In genomic region chr3:196942915-196943277, GRCh38 we compare ENCODE assay signal across 8 cellular contexts. TPM values are rescaled to one million over a fixed set of nuclear protein-coding genes. Genes with fewer than 3 reads are reported as not detected.
DNase-seq lines count a peak whose midpoint lies in the region; FAIRE-seq and TF ChIP-seq lines count a peak whose summit lies in the region.

No MANE protein-coding gene starts in this region.

- no peak overlapping the region for H2AK5ac ChIP-seq in mesenchymal stem cell (ENCODE audit: low read length, severe bottlenecking)

- peak overlapping the region; percentile 92 for H4K91ac ChIP-seq in mesenchymal stem cell (ENCODE audit: low read length)

- peak overlapping the region in 1 of 2 experiments; percentile 76 for H3K18ac ChIP-seq in mesenchymal stem cell (ENCODE audit: low read depth in 1 of 2, low read length in 2 of 2)

- no peak overlapping the region for H2BK15ac ChIP-seq in mesenchymal stem cell (ENCODE audit: low read depth, poor library complexity, severe bottlenecking)

- no peak for TF ChIP-seq POLR2A in GM12891 (IDR thresholded peaks at IDR 0.05; ENCODE audit: low read depth, low read length)

- peak overlapping the region; percentile 87 for H2AFZ ChIP-seq in mesenchymal stem cell (ENCODE audit: low read depth, low read length)

- no peak for FAIRE-seq in GM12891 (lab: Jason Lieb, UNC)

- H3K27me3 ChIP-seq in NT2/D1 (ENCODE audit: insufficient read depth, insufficient read length) (no peaks in the 10 kb centered on the region), mesenchymal stem cell (ENCODE audit: control insufficient read depth in 1 of 2, insufficient read depth in 1 of 2, low read length in 2 of 2) (no peaks in the 10 kb centered on the region), tibial artery (no peaks in the 10 kb centered on the region)

- DNase-seq in GM12864 (ENCODE audit: low read depth) (no peak), HFFc6 (no peak), NT2/D1 (ENCODE audit: low read depth, low spot score) (no peak), mesenchymal stem cell (peak; percentile 27), tibial artery (no peak), GM12891 (ENCODE audit: insufficient read length, low spot score) (no peak)
- no peak for DNase-seq in stimulated activated CD4-positive, alpha-beta T cell treated with anti-CD3 and anti-CD28 coated beads, Interleukin-12 subunit alpha, Interleukin-12 subunit beta, amount 100 ng/mL, for 4 hours

- peak overlapping the region; percentile 95 for H3K4me2 ChIP-seq in mesenchymal stem cell (ENCODE audit: low read length, poor library complexity, severe bottlenecking)

- H3K4me1 ChIP-seq in NT2/D1 (ENCODE audit: insufficient read depth, insufficient read length) (peaks cover 12% of the 10 kb centered on the region), mesenchymal stem cell (ENCODE audit: control insufficient read depth, insufficient read depth, low read depth, low read length) (peaks cover 11% of the 10 kb centered on the region), tibial artery (peaks cover 0 to 34% (median 27%) of the 10 kb centered on the region in 4 donors)

- H3K27ac ChIP-seq in cingulate gyrus (ENCODE audit: low read depth, low read length) (peak overlapping the region; percentile 60), mesenchymal stem cell (ENCODE audit: low read length, poor library complexity, severe bottlenecking) (peak overlapping the region; percentile 19), tibial artery (peak overlapping the region; percentile 85 to 92)

- peak overlapping the region; percentile 81 to 93 for H3K4ac ChIP-seq in mesenchymal stem cell (ENCODE audit: low read depth in 1 of 2, low read length in 2 of 2)

- H3K14ac ChIP-seq in mesenchymal stem cell (ENCODE audit: low read length in 2 of 2): no peak overlapping the region

- peak overlapping the region; percentile 94 for H3K4me3 ChIP-seq in GM12864 (ENCODE audit: low read depth, low read length)
- H3K4me3 ChIP-seq in NT2/D1 (ENCODE audit: insufficient read length, low read depth): peak overlapping the region; percentile 99
- peak overlapping the region; percentile 99 to 100 for H3K4me3 ChIP-seq in mesenchymal stem cell (ENCODE audit: insufficient read depth in 1 of 2, low read depth in 1 of 2, low read length in 2 of 2)
- H3K4me3 ChIP-seq in tibial artery: peak overlapping the region; percentile 70 to 94

- peaks cover 8% of the 10 kb centered on the region for H3K79me1 ChIP-seq in mesenchymal stem cell (replicated peaks; ENCODE audit: low read length, poor library complexity, severe bottlenecking)

- H3K23ac ChIP-seq in mesenchymal stem cell (ENCODE audit: low read length in 2 of 2): peak overlapping the region in 1 of 2 experiments; percentile 79

- peaks cover 27% of the 10 kb centered on the region for H3K36me3 Mint-ChIP-seq in HFFc6 (ENCODE audit: low read depth)

- H3K9me3 ChIP-seq in NT2/D1 (ENCODE audit: insufficient read depth, low read length) (no peaks in the 10 kb centered on the region), mesenchymal stem cell (ENCODE audit: control insufficient read depth, low read length) (no peaks in the 10 kb centered on the region), tibial artery (no peaks in the 10 kb centered on the region)

- WGBS in mesenchymal stem cell: under 1% methylated on average over 25 of the region's 25 CpGs

- H3K9me3 Mint-ChIP-seq in HFFc6: peaks cover 3% of the 10 kb centered on the region; the same call in 1 of the 2 replicates

- peak overlapping the region; percentile 87 for H3K27ac Mint-ChIP-seq in HFFc6

- H3K4me3 Mint-ChIP-seq in HFFc6: peak overlapping the region; percentile 97

- intact Hi-C loops in tibial artery (cut with DNase I; ENCODE audit: low total_unique reads): loop anchor here (2.0 to 5.0 kb wide), 2 partner anchors 26 to 76 kb away; partner anchors contain the start of genes PIGZ and SENP5

- peaks cover 14% of the 10 kb centered on the region for H3K27me3 Mint-ChIP-seq in HFFc6 (ENCODE audit: insufficient read depth)

- TF ChIP-seq CTCF in GM12864 (IDR thresholded peaks at IDR 0.05; ENCODE audit: low read depth, low read length, missing control alignments) (no peak), HFFc6 (IDR thresholded peaks at IDR 0.05) (no peak), tibial artery (IDR thresholded peaks at IDR 0.05) (no peak)

- H3K36me3 ChIP-seq in NT2/D1 (ENCODE audit: insufficient read depth, insufficient read length, low read length) (peaks cover 39% of the 10 kb centered on the region), mesenchymal stem cell (ENCODE audit: control insufficient read depth in 1 of 2, insufficient read depth in 2 of 2, low read depth in 1 of 2, low read length in 2 of 2) (peaks cover 25 to 32% of the 10 kb centered on the region in 2 experiments), tibial artery (peaks cover 3 to 37% (median 12%) of the 10 kb centered on the region in 3 donors)

- H2BK12ac ChIP-seq in mesenchymal stem cell (ENCODE audit: low read length in 2 of 2): no peak overlapping the region

- H3K4me1 Mint-ChIP-seq in HFFc6 (ENCODE audit: low read depth): peaks cover 54% of the 10 kb centered on the region

- peak overlapping the region; percentile 93 for H3K9ac ChIP-seq in NT2/D1 (ENCODE audit: insufficient read length, low read depth)
- peak overlapping the region; percentile 99 for H3K9ac ChIP-seq in mesenchymal stem cell (ENCODE audit: low read length)

- no peak overlapping the region for H2BK120ac ChIP-seq in mesenchymal stem cell (ENCODE audit: low read depth, low read length)

- peak overlapping the region; percentile 100 for H4K8ac ChIP-seq in mesenchymal stem cell (ENCODE audit: low read length)

- H2BK5ac ChIP-seq in mesenchymal stem cell (ENCODE audit: low read depth, low read length, poor library complexity, severe bottlenecking): no peak overlapping the region

TF ChIP-seq in GM12891, 5 proteins besides CTCF, POLR2A, EP300 and RAD21:
- TF ChIP-seq SPI1 (IDR thresholded peaks at IDR 0.05; ENCODE audit: low read depth, low read length) (no peak), PAX5 (IDR thresholded peaks at IDR 0.05; ENCODE audit: insufficient read depth, low read length, severe bottlenecking) (no peak), POLR2AphosphoS5 (IDR thresholded peaks at IDR 0.05; ENCODE audit: low read depth, low read length) (no peak), TAF1 (IDR thresholded peaks at IDR 0.05; ENCODE audit: low read depth, low read length) (no peak), POU2F2 (IDR thresholded peaks at IDR 0.05; ENCODE audit: low read depth, low read length) (no peak)

RNA-seq across cellular contexts. Expression of gene NCBP2, which starts 0.6 kb away (rescaled TPM):
- 10 to 100 TPM; 73.6 to 82.2 (median 76.3) TPM for total RNA-seq in HFFc6 (2021; fragmentation: NEBNext Ultra II Directional; extraction: Animal tissue kit (Norgen Biotek cat#: 25700))
- 66.7 TPM for polyA plus RNA-seq in mesenchymal stem cell (2013, experiment 1 of 2)
- 67.4 TPM for polyA plus RNA-seq in mesenchymal stem cell (2013, experiment 2 of 2)
- polyA plus RNA-seq in GM12891 (2012; ENCODE audit: low read depth, missing spikeins): 83.3 TPM

RNA-seq across cellular contexts. Expression of gene PIGZ, which starts 25.7 kb away (rescaled TPM):
- 1 to 10 TPM; 2.9 to 4.3 (median 3.7) TPM for total RNA-seq in HFFc6 (2021; fragmentation: NEBNext Ultra II Directional; extraction: Animal tissue kit (Norgen Biotek cat#: 25700))
- polyA plus RNA-seq in mesenchymal stem cell (2013, experiment 1 of 2): 1.0 TPM
- polyA plus RNA-seq in mesenchymal stem cell (2013, experiment 2 of 2): 1.2 TPM
- 2.5 TPM for polyA plus RNA-seq in GM12891 (2012; ENCODE audit: low read depth, missing spikeins)

Comparison
In these comparisons a context has a peak if more than half of its experiments do, and no peak if none do; other contexts are left out.
1. H3K27ac ChIP-seq: peak in every context shown above with its lines; median percentile 88 in tibial artery; 60 in cingulate gyrus; 19 in mesenchymal stem cell.